Comparison of ENCODE assay signal across 18 cellular contexts in the genomic region with DNA sequence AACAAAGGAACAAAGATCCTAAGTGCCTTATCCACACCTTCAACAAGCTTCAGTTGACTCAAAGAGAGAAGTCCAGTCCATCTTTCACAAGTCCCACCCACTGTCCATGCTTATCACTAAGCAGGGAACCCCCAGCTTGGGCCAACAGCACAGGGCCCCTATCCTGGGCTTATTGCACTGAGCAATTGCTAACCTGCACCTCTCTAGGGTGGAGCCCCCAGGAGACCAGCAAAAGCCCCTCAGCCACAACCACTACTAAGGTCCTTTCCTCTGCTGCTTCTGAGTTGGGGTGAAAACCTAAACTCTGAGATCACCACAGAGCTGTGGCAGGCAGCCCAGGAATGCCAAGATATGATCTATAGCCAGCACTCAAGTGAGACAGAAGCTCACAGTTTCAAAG.
A peak's percentile ranks its signal among the peaks of the same experiment; 100 is the strongest.
DNase-seq lines count a peak whose midpoint lies in the region; ATAC-seq, FAIRE-seq and TF ChIP-seq lines count a peak whose summit lies in the region.
"Had no signal": no experiment of that assay in that cellular context is flagged by ENCODE, and none has a peak within 500 bp of the region (broad histone marks: within the 10 kb centered on the region; RNA-seq: fewer than 3 reads in every experiment).

No MANE protein-coding gene starts in this region.

- peaks cover 63% of the 10 kb centered on the region for H3K9me3 Mint-ChIP-seq in endodermal cell
- H3K9me3 Mint-ChIP-seq: CD8-positive, alpha-beta T cell had no signal

- ATAC-seq in GM18868 (IDR thresholded peaks at IDR 0.05; ENCODE audit: unreplicated experiment), result peak; percentile 51
- ATAC-seq: CD8-positive, alpha-beta T cell; HCT116 had no signal

- H3K4me3 ChIP-seq in endodermal cell (ENCODE audit: low read length), result no peak overlapping the region
- H3K4me3 ChIP-seq: BLaER1 treated with 17β-estradiol and CSF1 and Interleukin-3, amounts not matched to agents 10 nM and 100 nM had no signal

- no peaks in the 10 kb centered on the region for H3K36me3 Mint-ChIP-seq in endodermal cell (ENCODE audit: low read depth)
- H3K36me3 Mint-ChIP-seq: CD8-positive, alpha-beta T cell had no signal

- H3K9me3 ChIP-seq in endodermal cell (ENCODE audit: control insufficient read depth, low read length), result no peaks in the 10 kb centered on the region

- H3K27ac ChIP-seq in endodermal cell (ENCODE audit: low read depth, low read length), result no peak overlapping the region
- H3K27ac ChIP-seq: BLaER1 treated with 17β-estradiol and CSF1 and Interleukin-3, amounts not matched to agents 10 nM and 100 nM; HL-60 had no signal

- DNase-seq in ELF-1 (ENCODE audit: low read depth, low spot score), result peak; percentile 21
- DNase-seq in endodermal cell, result peak; percentile 36
- DNase-seq in pons (ENCODE audit: low spot score), result peak; percentile 0
- DNase-seq in GM19239 (ENCODE audit: insufficient read length, low spot score), result no peak
- DNase-seq in stimulated activated CD4-positive, alpha-beta T cell treated with anti-CD3 and anti-CD28 coated beads, Interleukin-12 subunit alpha, Interleukin-12 subunit beta, amount 100 ng/mL, for 4 hours, result no peak
- DNase-seq: Calu3; CD8-positive, alpha-beta T cell; DMS79 treated with DMSO at 0.1 percent for 48 hours; GOT3; H7; HFFc6 had no signal

- no peaks in the 10 kb centered on the region for H3K4me1 ChIP-seq in endodermal cell (ENCODE audit: control insufficient read depth, insufficient read depth, low read length)
- H3K4me1 ChIP-seq: BLaER1 treated with 17β-estradiol and CSF1 and Interleukin-3, amounts not matched to agents 10 nM and 100 nM had no signal

- no peak for TF ChIP-seq CTCF in endodermal cell (conservative IDR thresholded peaks at IDR 0.05)

- no peaks in the 10 kb centered on the region for H3K36me3 ChIP-seq in endodermal cell (ENCODE audit: control insufficient read depth, insufficient read depth, low read length)
- H3K36me3 ChIP-seq: BLaER1 treated with 17β-estradiol and CSF1 and Interleukin-3, amounts not matched to agents 10 nM and 100 nM had no signal

- FAIRE-seq in GM19239 (lab: Jason Lieb, UNC), result no peak
- FAIRE-seq: GM12892, GM18507 had no signal

- H3K9ac ChIP-seq in endodermal cell (ENCODE audit: extremely low read depth, low read length, poor library complexity, severe bottlenecking), result no peak overlapping the region
- H3K9ac ChIP-seq: BLaER1 treated with 17β-estradiol and CSF1 and Interleukin-3, amounts not matched to agents 10 nM and 100 nM had no signal

- no peak overlapping the region for H3K27ac Mint-ChIP-seq in endodermal cell
- H3K27ac Mint-ChIP-seq: B cell; CD8-positive, alpha-beta T cell; HFFc6 had no signal

- no peak overlapping the region for H3K4me3 Mint-ChIP-seq in endodermal cell
- H3K4me3 Mint-ChIP-seq: B cell; CD8-positive, alpha-beta T cell; HFFc6 had no signal

- no peaks in the 10 kb centered on the region for H3K27me3 ChIP-seq in endodermal cell (ENCODE audit: control insufficient read depth, insufficient read depth, low read length, poor library complexity, severe bottlenecking)

- H3K27me3 Mint-ChIP-seq in endodermal cell (ENCODE audit: insufficient read depth), result peaks cover 2% of the 10 kb centered on the region
- H3K27me3 Mint-ChIP-seq: B cell had no signal

- H3K4me1 Mint-ChIP-seq in endodermal cell, result no peaks in the 10 kb centered on the region
- H3K4me1 Mint-ChIP-seq: B cell had no signal

Comparison
In these comparisons a context has a peak if more than half of its experiments do, and no peak if none do; other contexts are left out.
1. DNase-seq: peak in ELF-1 (single experiment), endodermal cell (single experiment) and pons (single experiment); none in GM19239 (single experiment) and stimulated activated CD4-positive, alpha-beta T cell treated with anti-CD3 and anti-CD28 coated beads, Interleukin-12 subunit alpha, Interleukin-12 subunit beta, amount 100 ng/mL, for 4 hours (single experiment).